In the genomic region with DNA sequence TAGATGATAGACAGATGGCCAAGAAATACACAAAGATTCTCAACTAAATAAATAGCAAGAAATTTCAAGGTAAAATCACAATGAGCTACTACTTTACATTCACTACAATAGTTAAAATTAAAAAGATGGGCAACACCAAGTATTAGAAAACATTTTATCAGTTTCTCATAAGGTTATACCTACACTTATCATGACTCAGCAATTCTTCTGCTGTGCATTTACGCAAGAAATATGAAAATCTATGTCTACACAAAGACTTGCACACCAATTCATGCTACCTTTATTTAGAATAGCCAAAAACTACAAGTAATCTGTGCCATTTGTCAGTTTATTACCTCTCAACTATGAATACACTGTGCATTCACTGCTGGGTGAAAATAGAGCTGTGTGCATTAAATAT, we compare ENCODE assay signal across 31 cellular contexts.
"Had no signal": no experiment of that assay in that cellular context is flagged by ENCODE, and none has a peak within 500 bp of the region (broad histone marks: within the 10 kb centered on the region; RNA-seq: fewer than 3 reads in every experiment).

No MANE protein-coding gene starts in this region.

- H3K4me1 ChIP-seq: neural progenitor cell, parathyroid adenoma, psoas muscle, spleen, suprapubic skin, testis, tibial artery, transverse colon, upper lobe of right lung, uterus had no signal

- H3K9ac ChIP-seq: neural progenitor cell, parathyroid adenoma had no signal

- H3K27me3 ChIP-seq: neural progenitor cell, ovary, spleen, suprapubic skin, testis, tibial artery, transverse colon, upper lobe of right lung, uterus had no signal

- H3K4me1 Mint-ChIP-seq: naive thymus-derived CD8-positive, alpha-beta T cell; nephron; neural progenitor cell; stimulated activated memory B cell treated with anti-CD40 and anti-IgM and Interleukin-4, amounts not matched to agents 10 μg/mL and 1 μg/mL and 100 μg/mL, for 72 hours; stimulated activated naive CD8-positive, alpha-beta T cell treated with anti-CD3 and anti-CD28 coated beads, Interleukin-15, amount 100 ng/mL, for 72 hours had no signal

- H3K4me3 Mint-ChIP-seq: naive thymus-derived CD8-positive, alpha-beta T cell; nephron; neural progenitor cell; stimulated activated memory B cell treated with anti-CD40 and anti-IgM and Interleukin-4, amounts not matched to agents 10 μg/mL and 1 μg/mL and 100 μg/mL, for 72 hours; stimulated activated naive CD8-positive, alpha-beta T cell treated with anti-CD3 and anti-CD28 coated beads, Interleukin-15, amount 100 ng/mL, for 72 hours; type B pancreatic cell had no signal

- H3K9me3 ChIP-seq: ovary, psoas muscle, testis, tibial artery, transverse colon, upper lobe of right lung, uterus had no signal

- H3K27ac ChIP-seq: neural progenitor cell, ovary, parathyroid adenoma, psoas muscle, skin epidermis, spleen, suprapubic skin, testis, tibial artery, transverse colon, upper lobe of right lung, uterus had no signal

- H3K79me2 ChIP-seq: parathyroid adenoma had no signal

- H3K36me3 Mint-ChIP-seq: naive thymus-derived CD8-positive, alpha-beta T cell; neural progenitor cell; stimulated activated memory B cell treated with anti-CD40 and anti-IgM and Interleukin-4, amounts not matched to agents 10 μg/mL and 1 μg/mL and 100 μg/mL, for 72 hours; type B pancreatic cell had no signal

- H3K4me3 ChIP-seq: neural progenitor cell, ovary, psoas muscle, skin epidermis, smooth muscle cell, spleen, suprapubic skin, testis, tibial artery, transverse colon, upper lobe of right lung, uterus had no signal

- H3K4me2 ChIP-seq: neural progenitor cell, smooth muscle cell had no signal

- ATAC-seq: naive thymus-derived CD8-positive, alpha-beta T cell; psoas muscle; right cardiac atrium; sciatic nerve; stimulated activated memory B cell treated with anti-CD40 and anti-IgM and Interleukin-4, amounts not matched to agents 10 μg/mL and 1 μg/mL and 100 μg/mL, for 72 hours; stimulated activated naive CD8-positive, alpha-beta T cell treated with anti-CD3 and anti-CD28 coated beads, Interleukin-15, amount 100 ng/mL, for 72 hours; stimulated activated naive CD8-positive, alpha-beta T cell treated with anti-CD3 and anti-CD28 coated beads, Interleukin-15, Interleukin-2, amounts not matched to agents 100 U/mL and 50 U/mL, for 24 hours; upper lobe of right lung had no signal

- H3K9me3 Mint-ChIP-seq: type B pancreatic cell had no signal

- H3K27ac Mint-ChIP-seq: naive thymus-derived CD8-positive, alpha-beta T cell; nephron; neural progenitor cell; progenitor cell of endocrine pancreas; stimulated activated memory B cell treated with anti-CD40 and anti-IgM and Interleukin-4, amounts not matched to agents 10 μg/mL and 1 μg/mL and 100 μg/mL, for 72 hours; stimulated activated naive CD8-positive, alpha-beta T cell treated with anti-CD3 and anti-CD28 coated beads, Interleukin-15, amount 100 ng/mL, for 72 hours; type B pancreatic cell had no signal

- H3K27me3 Mint-ChIP-seq: naive thymus-derived CD8-positive, alpha-beta T cell; progenitor cell of endocrine pancreas; stimulated activated memory B cell treated with anti-CD40 and anti-IgM and Interleukin-4, amounts not matched to agents 10 μg/mL and 1 μg/mL and 100 μg/mL, for 72 hours; stimulated activated naive CD8-positive, alpha-beta T cell treated with anti-CD3 and anti-CD28 coated beads, Interleukin-15, amount 100 ng/mL, for 72 hours; type B pancreatic cell had no signal

- H3K36me3 ChIP-seq: neural progenitor cell, ovary, spleen, suprapubic skin, tibial artery, transverse colon, upper lobe of right lung, uterus had no signal

- DNase-seq: naive thymus-derived CD8-positive, alpha-beta T cell; occipital lobe; ovary; posterior cingulate gyrus; psoas muscle; right cardiac atrium; spleen; stimulated activated CD4-positive, alpha-beta T cell treated with anti-CD3 and anti-CD28 coated beads, Interleukin-12 subunit alpha, Interleukin-12 subunit beta, amount 100 ng/mL, for 4 hours; stimulated activated CD4-positive, alpha-beta T cell treated with anti-CD3 and anti-CD28 coated beads, Interleukin-1b, Interleukin-23, amount 100 ng/mL, for 48 hours; stimulated activated CD4-positive, alpha-beta T cell treated with anti-CD3 and anti-CD28 coated beads, Interleukin-4, amount 100 ng/mL, for 1 hour; stimulated activated CD4-positive, alpha-beta T cell treated with anti-CD3 and anti-CD28 coated beads, Interleukin-4, amount 100 ng/mL, for 4 hours; stimulated activated CD8-positive, alpha-beta memory T cell treated with anti-CD3 and anti-CD28 coated beads, Interleukin-4, amount 100 ng/mL, for 48 hours; stimulated activated naive CD4-positive, alpha-beta T cell; stimulated activated naive CD8-positive, alpha-beta T cell treated with anti-CD3 and anti-CD28 coated beads, Interleukin-15, amount 100 ng/mL, for 72 hours; stimulated activated naive CD8-positive, alpha-beta T cell treated with anti-CD3 and anti-CD28 coated beads, Interleukin-15, Interleukin-2, amounts not matched to agents 100 U/mL and 50 U/mL, for 24 hours; substantia nigra; testis; tibial artery; transverse colon; upper lobe of right lung; uterus had no signal

- H2AFZ ChIP-seq: neural progenitor cell, parathyroid adenoma had no signal
